Comparison of ENCODE assay signal across 16 cellular contexts in the genomic region with DNA sequence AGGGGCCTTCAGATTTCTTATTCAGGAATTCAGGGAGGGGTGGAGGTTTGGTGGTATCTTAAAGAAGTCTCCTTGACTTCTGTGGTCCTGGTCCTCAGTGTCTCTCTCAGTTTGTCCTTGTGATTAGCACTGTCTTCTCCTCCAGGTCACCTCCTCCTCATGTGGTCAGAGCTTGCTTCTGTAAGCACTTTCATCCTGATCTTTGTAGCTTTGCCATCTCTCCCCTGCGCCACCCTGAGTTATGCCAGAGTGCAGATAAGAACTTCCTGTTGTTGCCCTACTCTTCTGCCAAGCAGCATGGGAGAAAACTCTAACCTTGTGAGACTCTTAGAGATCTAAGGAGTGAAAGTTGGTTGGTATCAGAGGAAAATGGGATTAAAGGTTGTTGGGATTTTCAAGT. TPM values are rescaled to one million over a fixed set of nuclear protein-coding genes. Genes with fewer than 3 reads are reported as not detected.
DNase-seq lines count a peak whose midpoint lies in the region; ATAC-seq and TF ChIP-seq lines count a peak whose summit lies in the region.
"Had no signal": no experiment of that assay in that cellular context is flagged by ENCODE, and none has a peak within 500 bp of the region (broad histone marks: within the 10 kb centered on the region; RNA-seq: fewer than 3 reads in every experiment).

No MANE protein-coding gene starts in this region.

- no peaks in the 10 kb centered on the region for H3K27me3 Mint-ChIP-seq in activated CD4-positive, alpha-beta T cell treated with anti-CD3 and anti-CD28 coated beads, Interleukin-2, amount 10 ng/mL, durations not matched to agents 24 days and 14 days

- no TSS peak for BruUV-seq in Panc1 (replicated peaks; lab: Mats Ljungman, UMichigan)

- no peak for ATAC-seq in Panc1
- ATAC-seq in GM21381 (IDR thresholded peaks at IDR 0.05; ENCODE audit: unreplicated experiment) = no peak
- no peak for ATAC-seq in HG02973 (IDR thresholded peaks at IDR 0.05; ENCODE audit: unreplicated experiment)
- ATAC-seq: A549, left ventricle myocardium superior had no signal

- TF ChIP-seq POLR2A in stomach (IDR thresholded peaks at IDR 0.05) = no peak

- H3K4me1 ChIP-seq in Panc1 (ENCODE audit: control insufficient read depth, insufficient read depth, low read length) = peaks cover 28% of the 10 kb centered on the region
- peaks cover 41 to 89% (median 71%) of the 10 kb centered on the region in 4 donors for H3K4me1 ChIP-seq in stomach

- intact Hi-C loops in activated CD4-positive, alpha-beta T cell treated with anti-CD3 and anti-CD28 coated beads, Interleukin-2, amount 10 ng/mL, durations not matched to agents 24 days and 14 days (cut with micrococcal nuclease) = no loop called here
- intact Hi-C loops in Panc1 (cut with micrococcal nuclease; ENCODE audit: unreplicated experiment) (no loop called here), stomach (cut with DNase I; ENCODE audit: low total_unique reads) (no loop called here)

- H3K36me3 ChIP-seq in Panc1 (ENCODE audit: control insufficient read depth, insufficient read depth, low read length) (no peaks in the 10 kb centered on the region), stomach (peaks cover 0 to 13% (median 3%) of the 10 kb centered on the region in 4 donors)
- H3K36me3 ChIP-seq: adrenal gland, neural progenitor cell had no signal

- H3K4me3 Mint-ChIP-seq in activated CD4-positive, alpha-beta T cell treated with anti-CD3 and anti-CD28 coated beads, Interleukin-2, amount 10 ng/mL, durations not matched to agents 24 days and 14 days = no peak overlapping the region
- H3K4me3 Mint-ChIP-seq: IgD-negative memory B cell, neural progenitor cell had no signal

- no peak overlapping the region for H3K4me3 ChIP-seq in Panc1 (ENCODE audit: low read depth in 2 of 2, low read length in 2 of 2)
- H3K4me3 ChIP-seq in coronary artery = no peak overlapping the region
- H3K4me3 ChIP-seq in stomach = no peak overlapping the region
- H3K4me3 ChIP-seq: A549, adrenal gland, neural progenitor cell had no signal

- peak overlapping the region; percentile 78 for H3K27ac Mint-ChIP-seq in activated CD4-positive, alpha-beta T cell treated with anti-CD3 and anti-CD28 coated beads, Interleukin-2, amount 10 ng/mL, durations not matched to agents 24 days and 14 days
- H3K27ac Mint-ChIP-seq: IgD-negative memory B cell had no signal

- DNase-seq in activated CD4-positive, alpha-beta T cell treated with anti-CD3 and anti-CD28 coated beads, Interleukin-2, amount 10 ng/mL, durations not matched to agents 24 days and 14 days = no peak
- DNase-seq in activated CD4-positive, alpha-beta T cell treated with anti-CD3 and anti-CD28 coated beads for 48 hours = no peak
- DNase-seq in Panc1 (ENCODE audit: low read depth, low spot score) (no peak), coronary artery (ENCODE audit: low spot score) (no peak), stomach (no peak), NCI-H2107 treated with DMSO at 0.1 percent for 48 hours (lab: John Stamatoyannopoulos, UW; ENCODE audit: unreplicated experiment) (no peak)
- DNase-seq: adrenal gland, COR-L47, dermis blood vessel endothelial cell, left ventricle myocardium superior, NCI-H1694 treated with DMSO at 0.1 percent for 48 hours had no signal

- peaks cover 56% of the 10 kb centered on the region for H3K36me3 Mint-ChIP-seq in activated CD4-positive, alpha-beta T cell treated with anti-CD3 and anti-CD28 coated beads, Interleukin-2, amount 10 ng/mL, durations not matched to agents 24 days and 14 days (ENCODE audit: low read depth)
- H3K36me3 Mint-ChIP-seq: IgD-negative memory B cell, neural progenitor cell had no signal

- WGBS in stomach, 5 donors = 25 to 86% (median 33%) methylated on average over 1 of the region's 1 CpG

- in situ Hi-C loops in Panc1 (cut with HindIII; ENCODE audit: low pct_unique_long_range_greater_than_20kb, low sequenced_read_pairs) = no loop called here

- TF ChIP-seq EP300 in stomach (IDR thresholded peaks at IDR 0.05) = no peak

- POLR2A ChIA-PET in Panc1 (lab: Charles Lee) = no interaction called here

- peaks cover 13% of the 10 kb centered on the region for H3K9me3 Mint-ChIP-seq in activated CD4-positive, alpha-beta T cell treated with anti-CD3 and anti-CD28 coated beads, Interleukin-2, amount 10 ng/mL, durations not matched to agents 24 days and 14 days
- H3K9me3 Mint-ChIP-seq: IgD-negative memory B cell had no signal

- CTCF ChIA-PET in Panc1 (lab: Charles Lee) = no interaction called here

- TF ChIP-seq CTCF in Panc1 (IDR thresholded peaks at IDR 0.05) (no peak), coronary artery (IDR thresholded peaks at IDR 0.05) (no peak), stomach (IDR thresholded peaks at IDR 0.05) (no peak)

- H3K27ac ChIP-seq in Panc1 (ENCODE audit: low read length) (peak overlapping the region; percentile 42), coronary artery (peak overlapping the region; percentile 90 to 92), stomach (peak overlapping the region in 3 of 5 donors; percentile 66 to 84 (median 83))
- H3K27ac ChIP-seq: A549, neural progenitor cell had no signal

- no peaks in the 10 kb centered on the region for H3K9me3 ChIP-seq in Panc1 (ENCODE audit: control insufficient read depth, insufficient read depth, low read depth, low read length)
- H3K9me3 ChIP-seq in stomach = no peaks in the 10 kb centered on the region
- H3K9me3 ChIP-seq: A549, adrenal gland had no signal

- H3K27me3 ChIP-seq in Panc1 (ENCODE audit: control insufficient read depth, insufficient read depth, low read length) = no peaks in the 10 kb centered on the region
- H3K27me3 ChIP-seq in stomach = no peaks in the 10 kb centered on the region
- H3K27me3 ChIP-seq: adrenal gland, neural progenitor cell had no signal

- peaks cover 72% of the 10 kb centered on the region for H3K4me1 Mint-ChIP-seq in activated CD4-positive, alpha-beta T cell treated with anti-CD3 and anti-CD28 coated beads, Interleukin-2, amount 10 ng/mL, durations not matched to agents 24 days and 14 days
- H3K4me1 Mint-ChIP-seq: IgD-negative memory B cell had no signal

RNA-seq across cellular contexts. Expression of gene MICAL2, which starts 30.9 kb away (rescaled TPM):
- 501 and 510 TPM in 2 replicates for total RNA-seq in activated CD4-positive, alpha-beta T cell treated with anti-CD3 and anti-CD28 coated beads, Interleukin-2, amount 10 ng/mL, durations not matched to agents 24 days and 14 days
- total RNA-seq in Panc1 (2021; ENCODE audit: unreplicated experiment) (199 TPM), stomach (100 to 1,000 TPM in 2 of 5 donors, 10 to 100 TPM in 3; 82.6 to 165 (median 86.1) TPM)
- 183 TPM for polyA plus RNA-seq in Panc1 (2012; ENCODE audit: insufficient read length)
- 10 to 100 TPM; 11.2 to 31.4 (median 13.3) TPM for polyA plus RNA-seq in stomach
